8 cellular contexts compared by ENCODE assay signal in the genomic region with DNA sequence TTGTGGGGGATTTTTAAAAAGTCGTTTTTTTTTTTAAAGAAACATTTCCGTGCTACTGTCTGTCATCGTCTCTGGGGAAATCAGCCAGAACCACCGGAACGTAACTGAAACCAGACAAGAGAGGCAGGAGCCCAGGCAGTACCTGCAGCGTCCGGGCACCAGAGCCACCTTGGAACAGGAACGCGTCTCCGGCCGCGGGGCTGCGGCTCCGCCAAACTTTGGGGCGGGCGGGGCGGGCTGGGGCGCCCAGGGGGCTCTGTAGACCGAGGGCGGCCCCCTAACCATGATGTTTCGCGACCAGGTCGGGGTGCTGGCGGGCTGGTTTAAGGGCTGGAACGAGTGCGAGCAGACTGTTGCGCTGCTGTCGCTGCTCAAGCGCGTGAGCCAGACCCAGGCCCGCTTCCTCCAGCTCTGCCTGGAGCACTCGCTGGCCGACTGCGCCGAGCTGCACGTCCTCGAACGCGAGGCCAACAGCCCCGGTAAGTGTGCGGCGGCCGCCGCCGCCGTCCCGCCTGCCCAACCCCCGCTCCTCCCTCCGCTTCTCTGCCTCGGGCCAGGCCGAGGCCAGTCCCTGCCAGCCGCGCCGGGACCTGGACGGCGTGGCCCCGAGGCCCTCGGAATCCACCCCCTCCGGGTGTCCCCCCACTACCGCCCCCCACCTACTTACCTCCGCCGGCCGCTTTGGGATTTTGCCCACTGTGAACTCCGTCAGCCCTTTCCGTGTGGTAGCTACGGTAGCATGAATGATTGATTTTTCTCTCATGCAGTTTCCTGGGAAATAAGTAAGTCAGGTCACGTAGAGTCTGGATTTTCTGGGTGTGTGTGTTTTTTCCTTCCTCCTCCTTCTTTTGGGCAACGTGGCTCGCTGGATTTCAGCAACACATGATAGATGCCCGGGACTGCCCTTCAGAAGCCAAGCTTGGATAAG. TPM values are rescaled to one million over a fixed set of nuclear protein-coding genes. Genes with fewer than 3 reads are reported as not detected.
DNase-seq lines count a peak whose midpoint lies in the region; ATAC-seq and TF ChIP-seq lines count a peak whose summit lies in the region.

No MANE protein-coding gene starts in this region.

- POLR2A ChIA-PET in activated CD4-positive, alpha-beta memory T cell treated with anti-CD3 and anti-CD28 coated beads for 36 hours (lab: Charles Lee): interaction anchor here (0.6 to 5.0 kb wide), 4 partner anchors 102 to 207 kb away, joined by 3 to 45 read pairs (median 3); no protein-coding TSS in a partner anchor

- peaks cover 38% of the 10 kb centered on the region for H3K4me1 ChIP-seq in lower lobe of right lung

- H3K27me3 ChIP-seq in lower lobe of right lung (ENCODE audit: low read depth): no peaks in the 10 kb centered on the region

- TF ChIP-seq CTCF in GM10266 (IDR thresholded peaks at IDR 0.05; ENCODE audit: control insufficient read depth, insufficient read depth, low read depth, missing control alignments) (no peak), lower lobe of right lung (IDR thresholded peaks at IDR 0.05) (no peak)

- H3K9me3 Mint-ChIP-seq in activated CD4-positive, alpha-beta memory T cell treated with anti-CD3 and anti-CD28 coated beads for 36 hours: peaks cover 11% of the 10 kb centered on the region

- H3K4me3 Mint-ChIP-seq in activated CD4-positive, alpha-beta memory T cell treated with anti-CD3 and anti-CD28 coated beads for 36 hours: peak overlapping the region; percentile 91

- H3K27me3 Mint-ChIP-seq in activated CD4-positive, alpha-beta memory T cell treated with anti-CD3 and anti-CD28 coated beads for 36 hours: peaks cover 6% of the 10 kb centered on the region

- peak overlapping the region; percentile 79 for H3K4me3 ChIP-seq in lower lobe of right lung

- intact Hi-C loops in activated CD4-positive, alpha-beta memory T cell treated with anti-CD3 and anti-CD28 coated beads for 36 hours (cut with micrococcal nuclease): loop anchor here (2.0 kb wide), 2 partner anchors 103 to 313 kb away; no protein-coding TSS in a partner anchor
- intact Hi-C loops in lower lobe of right lung (cut with DNase I): no loop called here

- H3K27ac Mint-ChIP-seq in activated CD4-positive, alpha-beta memory T cell treated with anti-CD3 and anti-CD28 coated beads for 36 hours: peak overlapping the region; percentile 72

- H3K9me3 ChIP-seq in lower lobe of right lung: peaks cover 5% of the 10 kb centered on the region

- H3K36me3 ChIP-seq in lower lobe of right lung: no peaks in the 10 kb centered on the region

- H3K4me1 Mint-ChIP-seq in activated CD4-positive, alpha-beta memory T cell treated with anti-CD3 and anti-CD28 coated beads for 36 hours (ENCODE audit: low read depth): peaks cover 27% of the 10 kb centered on the region

- DNase-seq in GM10266 (ENCODE audit: extremely low spot score): peak; percentile 68
- DNase-seq in M059J (ENCODE audit: low read depth): peak; percentile 64
- peak; percentile 57 for DNase-seq in activated CD4-positive, alpha-beta memory T cell treated with anti-CD3 and anti-CD28 coated beads for 36 hours
- peak; percentile 28 for DNase-seq in effector CD4-positive, alpha-beta T cell
- peak; percentile 69 for DNase-seq in lower lobe of right lung
- peak; percentile 8 to 10 for DNase-seq in stimulated activated CD8-positive, alpha-beta memory T cell treated with anti-CD3 and anti-CD28 coated beads, Interleukin-2, amount 100 ng/mL, for 48 hours (ENCODE audit: low read depth in 2 of 2)
- DNase-seq in NCI-H128 (lab: John Stamatoyannopoulos, UW; ENCODE audit: unreplicated experiment): no peak

- H3K27ac ChIP-seq in lower lobe of right lung: peak overlapping the region; percentile 99

- CTCF ChIA-PET in activated CD4-positive, alpha-beta memory T cell treated with anti-CD3 and anti-CD28 coated beads for 36 hours (lab: Charles Lee): interaction anchor here (0.6 to 8.5 kb wide), 8 partner anchors 26 to 238 kb away, joined by 3 to 296 read pairs (median 6); no protein-coding TSS in a partner anchor

- ATAC-seq in lower lobe of right lung (peak; percentile 6 to 13), HG03097 (IDR thresholded peaks at IDR 0.05; ENCODE audit: low FRiP score, unreplicated experiment) (no peak)

- peaks cover 10% of the 10 kb centered on the region for H3K36me3 Mint-ChIP-seq in activated CD4-positive, alpha-beta memory T cell treated with anti-CD3 and anti-CD28 coated beads for 36 hours

RNA-seq across cellular contexts. Expression of gene SAMD4A, which starts 1.0 kb away (rescaled TPM):
- total RNA-seq in M059J (2014; rRNA removed; shearing (Covaris generic)): 3.8 and 7.7 TPM in 2 replicates
- total RNA-seq in activated CD4-positive, alpha-beta memory T cell treated with anti-CD3 and anti-CD28 coated beads for 36 hours: 1 to 10 TPM; 2.4 to 2.6 TPM
- 30.6 TPM for total RNA-seq in lower lobe of right lung

RNA-seq across cellular contexts. Expression of gene CGRRF1, which starts 58.2 kb away (rescaled TPM):
- total RNA-seq in M059J (2014; rRNA removed; shearing (Covaris generic)): 13.0 and 13.9 TPM in 2 replicates
- 10 to 100 TPM; 13.7 to 15.1 TPM for total RNA-seq in activated CD4-positive, alpha-beta memory T cell treated with anti-CD3 and anti-CD28 coated beads for 36 hours
- 19.1 TPM for total RNA-seq in lower lobe of right lung
